In genomic region chr13:113122571-113123225, GRCh38 we compare ENCODE assay signal across 11 cellular contexts. TPM values are rescaled to one million over a fixed set of nuclear protein-coding genes. Genes with fewer than 3 reads are reported as not detected.
DNase-seq lines count a peak whose midpoint lies in the region; ATAC-seq, FAIRE-seq and TF ChIP-seq lines count a peak whose summit lies in the region.
"Had no signal": no experiment of that assay in that cellular context is flagged by ENCODE, and none has a peak within 500 bp of the region (broad histone marks: within the 10 kb centered on the region; RNA-seq: fewer than 3 reads in every experiment).

Gene F10 (plus strand): TSS chr13:113122799. CDS start chr13:113122856, 57 bp downstream.

- no peak within 1 kb of the TSS for H3K27ac Mint-ChIP-seq in endothelial cell (ENCODE audit: unreplicated experiment)
- H3K27ac Mint-ChIP-seq: activated naive CD4-positive, alpha-beta T cell treated with anti-CD3 and anti-CD28 coated beads, Interleukin-2, amount 50 U/mL, for 24 hours had no signal

- peak; percentile 50 for DNase-seq in HCT116 (ENCODE audit: low read depth, low spot score)
- DNase-seq in brain microvascular endothelial cell: peak; percentile 75
- peak; percentile 67 to 82 for DNase-seq in left colon
- DNase-seq in small intestine: peak; percentile 94
- no peak for DNase-seq in endothelial cell (ENCODE audit: low spot score)
- DNase-seq in NCI-H446 treated with DMSO at 0.1 percent for 48 hours (lab: John Stamatoyannopoulos, UW): no peak
- DNase-seq: kidney glomerular epithelial cell; stimulated activated naive CD4-positive, alpha-beta T cell had no signal

- BruUV-seq in HCT116 (replicated peaks; lab: Mats Ljungman, UMichigan): no TSS peak

- peaks cover 4% of the 10 kb centered on the region for H3K36me3 Mint-ChIP-seq in endothelial cell (ENCODE audit: low read depth, unreplicated experiment)
- H3K36me3 Mint-ChIP-seq: activated naive CD4-positive, alpha-beta T cell treated with anti-CD3 and anti-CD28 coated beads, Interleukin-2, amount 50 U/mL, for 24 hours had no signal

- FAIRE-seq in small intestine (lab: Jason Lieb, UNC): no peak

- WGBS in small intestine, 3 donors: 9 to 32% (median 26%) methylated on average over 21 to 22 of the region's 22 CpGs

- TF ChIP-seq RAD21 in HCT116 (IDR thresholded peaks at IDR 0.05; ENCODE audit: low read depth): no peak

- POLR2A ChIA-PET in HCT116 (lab: Charles Lee): no interaction called here

- no peak within 1 kb of the TSS for H2AFZ ChIP-seq in HCT116 (ENCODE audit: low read depth, low read length, poor library complexity, severe bottlenecking)

- H3K36me3 ChIP-seq in HCT116 (ENCODE audit: control insufficient read depth in 1 of 2, insufficient read depth in 2 of 2, low read length in 2 of 2) (no peaks in the 10 kb centered on the region), brain microvascular endothelial cell (replicated peaks) (no peaks in the 10 kb centered on the region), small intestine (ENCODE audit: control insufficient read depth in 2 of 2, insufficient read depth in 2 of 2, low read length in 2 of 2) (no peaks in the 10 kb centered on the region)

- peaks cover 4 to 14% of the 10 kb centered on the region in 2 experiments; a peak in 3 of 4 replicates for H3K4me1 ChIP-seq in HCT116 (ENCODE audit: control insufficient read depth in 1 of 2, insufficient read depth in 2 of 2, low read length in 2 of 2)
- no peaks in the 10 kb centered on the region for H3K4me1 ChIP-seq in small intestine (ENCODE audit: control insufficient read depth in 2 of 2, insufficient read depth in 1 of 2, low read depth in 1 of 2, low read length in 1 of 2)

- no peaks in the 10 kb centered on the region for H3K9me2 ChIP-seq in HCT116 (ENCODE audit: insufficient read depth)

- H3K27ac ChIP-seq in HCT116 (ENCODE audit: low read depth, low read length) (no peak within 1 kb of the TSS), brain microvascular endothelial cell (no peak within 1 kb of the TSS), small intestine (ENCODE audit: low read depth in 1 of 2, low read length in 1 of 2) (peak within 1 kb of the TSS; percentile 15 to 41)

- TF ChIP-seq POLR2A in HCT116 (IDR thresholded peaks at IDR 0.05; ENCODE audit: borderline replicate concordance, extremely low read depth, insufficient read depth, insufficient read length): no peak

- CTCF ChIA-PET in HCT116 (lab: Charles Lee): no interaction called here

- H3K9me3 ChIP-seq in HCT116 (ENCODE audit: control insufficient read depth in 1 of 2, insufficient read depth in 1 of 2, low read depth in 1 of 2, low read length in 2 of 2) (no peaks in the 10 kb centered on the region), small intestine (ENCODE audit: control insufficient read depth, low read depth) (no peaks in the 10 kb centered on the region)

- H3K79me2 ChIP-seq in HCT116 (ENCODE audit: insufficient read depth, low read length): no peaks in the 10 kb centered on the region

- H3K4me3 ChIP-seq in HCT116 (replicated peaks in 1 of 2; ENCODE audit: low read depth in 1 of 2, low read length in 2 of 2): peak within 1 kb of the TSS; percentile 30 to 46
- H3K4me3 ChIP-seq in brain microvascular endothelial cell (ENCODE audit: low read depth, low read length): peak within 1 kb of the TSS; percentile 43
- peak within 1 kb of the TSS in 1 of 2 donors; percentile 37 for H3K4me3 ChIP-seq in small intestine (ENCODE audit: low read depth in 1 of 2, low read length in 2 of 2)

- RAD21 ChIA-PET in HCT116 (lab: Charles Lee; ENCODE audit: low non-redundant PET in 1 of 2, low total read pairs in 2 of 2, uncharacterized antibody in 2 of 2, unreplicated experiment in 2 of 2): no interaction called here

- peak; percentile 98 for ATAC-seq in HCT116
- peak; percentile 99 for ATAC-seq in left colon
- no peak for ATAC-seq in HG02884 (IDR thresholded peaks at IDR 0.05; ENCODE audit: unreplicated experiment)
- no peak for ATAC-seq in GM19463 (IDR thresholded peaks at IDR 0.05; ENCODE audit: unreplicated experiment)

- peaks cover 13% of the 10 kb centered on the region for H3K27me3 Mint-ChIP-seq in endothelial cell (ENCODE audit: unreplicated experiment)

- H3K9ac ChIP-seq in HCT116 (ENCODE audit: low read length): 0 out of 2 replicates have a peak within 1 kb of the TSS, but pooled peaks have one; percentile 18

- no peak within 1 kb of the TSS for H3K4me3 Mint-ChIP-seq in endothelial cell (ENCODE audit: unreplicated experiment)
- H3K4me3 Mint-ChIP-seq: activated naive CD4-positive, alpha-beta T cell treated with anti-CD3 and anti-CD28 coated beads, Interleukin-2, amount 50 U/mL, for 24 hours had no signal

- in situ Hi-C loops in brain microvascular endothelial cell (cut with HindIII; ENCODE audit: low pct_ligation_motif_present, low sequenced_read_pairs): no loop called here

- H4K20me1 ChIP-seq in HCT116 (ENCODE audit: insufficient read depth): no peaks in the 10 kb centered on the region

- peak within 1 kb of the TSS; percentile 76 for H3K4me2 ChIP-seq in HCT116 (ENCODE audit: low read length)

- TF ChIP-seq CTCF in HCT116 (IDR thresholded peaks at IDR 0.05 in 2 of 3, conservative IDR thresholded peaks at IDR 0.05 in 1 of 3; ENCODE audit: borderline replicate concordance in 1 of 3, insufficient read depth in 1 of 3, low read depth in 2 of 3, low read length in 2 of 3) (no peak), brain microvascular endothelial cell (IDR thresholded peaks at IDR 0.05; ENCODE audit: low read depth, low read length, missing control alignments) (peak; percentile 29), endothelial cell (IDR thresholded peaks at IDR 0.05; ENCODE audit: unreplicated experiment) (no peak)

- no peaks in the 10 kb centered on the region for H3K4me1 Mint-ChIP-seq in endothelial cell (ENCODE audit: unreplicated experiment)
- H3K4me1 Mint-ChIP-seq: activated naive CD4-positive, alpha-beta T cell treated with anti-CD3 and anti-CD28 coated beads, Interleukin-2, amount 50 U/mL, for 24 hours had no signal

- H3K9me3 Mint-ChIP-seq in endothelial cell (ENCODE audit: unreplicated experiment): no peaks in the 10 kb centered on the region
- H3K9me3 Mint-ChIP-seq: activated naive CD4-positive, alpha-beta T cell treated with anti-CD3 and anti-CD28 coated beads, Interleukin-2, amount 50 U/mL, for 24 hours had no signal

- H3K27me3 ChIP-seq in HCT116 (ENCODE audit: insufficient read depth, low read length): peaks cover 5% of the 10 kb centered on the region; the same call in 1 of the 2 replicates
- H3K27me3 ChIP-seq in brain microvascular endothelial cell (replicated peaks): no peaks in the 10 kb centered on the region
- H3K27me3 ChIP-seq in small intestine (ENCODE audit: control insufficient read depth in 2 of 2, insufficient read depth in 2 of 2, low read length in 2 of 2): no peaks in the 10 kb centered on the region

- intact Hi-C loops in HCT116 (cut with micrococcal nuclease): loop anchor here (5.0 kb wide), 1 partner anchor 85 kb away; no protein-coding TSS in a partner anchor
- intact Hi-C loops in left colon (cut with DNase I, micrococcal nuclease): no loop called here

TF ChIP-seq in HCT116, 20 proteins besides CTCF, POLR2A, EP300 and RAD21:
- TF ChIP-seq SRF (IDR thresholded peaks at IDR 0.05; ENCODE audit: low read depth): no peak
- TF ChIP-seq POLR2AphosphoS5 (IDR thresholded peaks at IDR 0.05; ENCODE audit: low read depth, low read length): peak; percentile 69
- TF ChIP-seq EZH2 (IDR thresholded peaks at IDR 0.05): no peak
- TF ChIP-seq SIN3A (IDR thresholded peaks at IDR 0.05; ENCODE audit: low read depth): no peak
- TF ChIP-seq MAX (IDR thresholded peaks at IDR 0.05): no peak
- TF ChIP-seq CBX3 (IDR thresholded peaks at IDR 0.05; ENCODE audit: low read depth): no peak

RNA-seq across cellular contexts. Expression of gene F10, which starts in this region (rescaled TPM):
- total RNA-seq in HCT116 (2021; ENCODE audit: unreplicated experiment): 4.0 TPM
- polyA plus RNA-seq in HCT116 (2012): 5.4 and 6.4 TPM in 2 replicates
- total RNA-seq in left colon: 1 to 10 TPM; 1.6 to 4.7 TPM
- polyA plus RNA-seq in small intestine: 10 to 100 TPM in 1 of 3 donors, 1 to 10 TPM in 2; 7.7 to 15.1 (median 9.4) TPM
- total RNA-seq in endothelial cell (ENCODE audit: unreplicated experiment): 0.23 TPM

Comparison
In these comparisons a context has a peak if more than half of its experiments do, and no peak if none do; other contexts are left out.
1. ATAC-seq: peak in HCT116 (single experiment) and left colon (single experiment); none in HG02884 (single experiment) and GM19463 (single experiment).
2. DNase-seq: peak in HCT116 (single experiment), brain microvascular endothelial cell (single experiment), left colon (2 of 2) and small intestine (single experiment); none in endothelial cell (single experiment) and NCI-H446 treated with DMSO at 0.1 percent for 48 hours (single experiment).
3. H3K27ac ChIP-seq: peak in small intestine (2 of 2); none in HCT116 (single experiment) and brain microvascular endothelial cell (single experiment).